8 cellular contexts compared by ENCODE assay signal in the genomic region with DNA sequence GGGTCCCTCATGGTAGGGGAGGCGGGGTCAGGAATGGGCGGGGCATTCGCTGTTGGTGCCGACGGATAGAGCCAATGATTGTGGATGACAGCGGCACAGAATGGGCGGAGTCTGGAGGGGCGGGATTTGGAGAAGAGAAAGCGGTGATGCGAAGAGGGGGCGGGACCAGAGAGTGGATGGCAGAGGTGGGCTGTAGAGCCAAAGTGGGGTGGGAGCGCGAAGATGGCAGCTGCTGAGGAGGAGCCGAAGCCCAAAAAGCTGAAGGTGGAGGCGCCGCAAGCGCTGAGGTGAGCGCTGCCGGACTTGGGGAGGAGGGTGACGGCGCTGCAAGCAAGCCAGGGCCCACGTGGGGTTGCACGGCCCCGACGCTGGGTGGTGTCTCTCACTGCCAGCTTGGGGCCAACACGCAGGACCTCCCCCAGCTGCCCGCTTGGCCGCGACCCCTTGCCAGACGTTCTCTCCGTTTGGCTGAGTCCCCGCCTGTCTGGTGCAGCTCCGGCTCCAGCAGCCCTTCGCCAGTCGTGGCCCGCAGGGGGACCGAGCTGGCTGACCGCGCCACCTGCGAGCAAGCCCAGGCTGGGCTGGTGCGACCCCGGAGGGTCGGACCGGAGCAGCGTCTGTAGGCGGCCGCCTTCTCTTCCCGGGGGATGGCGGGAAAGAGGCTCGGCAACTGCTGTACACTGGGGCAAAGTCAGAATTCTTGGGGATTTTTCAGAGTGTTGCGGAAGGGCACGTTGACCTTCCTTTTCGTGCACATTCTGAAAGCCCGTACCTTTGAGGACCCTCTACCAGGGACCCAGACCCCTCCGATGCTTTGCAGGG. TPM values are rescaled to one million over a fixed set of nuclear protein-coding genes. Genes with fewer than 3 reads are reported as not detected.
DNase-seq lines count a peak whose midpoint lies in the region; ATAC-seq and TF ChIP-seq lines count a peak whose summit lies in the region.

A gene (plus strand): TSS at position 165 of the 822 bp plus-strand sequence. CDS start 58 bp downstream, at position 223.

- intact Hi-C loops in right lobe of liver (cut with DNase I) = no loop called here

- 0% methylated on average over 13 of the region's 55 CpGs for WGBS in right lobe of liver (ENCODE audit: insufficient coverage, low coverage, low lambda C conversion rate, missing lambda C conversion rate)

- H3K27me3 ChIP-seq in BLaER1 = no peaks in the 10 kb centered on the region
- no peaks in the 10 kb centered on the region for H3K27me3 ChIP-seq in right lobe of liver

- peak within 1 kb of the TSS; percentile 90 for H3K9ac ChIP-seq in BLaER1

- H3K27ac ChIP-seq in BLaER1 (peak within 1 kb of the TSS; percentile 96), right lobe of liver (peak within 1 kb of the TSS; percentile 82 to 95 (median 86))

- TF ChIP-seq CTCF in right lobe of liver (IDR thresholded peaks at IDR 0.05) = peak in 3 of 4 donors; percentile 5 to 29 (median 19)

- H3K9me3 ChIP-seq in BLaER1 = no peaks in the 10 kb centered on the region
- H3K9me3 ChIP-seq in right lobe of liver = no peaks in the 10 kb centered on the region

- peak within 1 kb of the TSS; percentile 92 for H3K4me2 ChIP-seq in BLaER1

- H3K36me3 ChIP-seq in BLaER1 = peaks cover 21% of the 10 kb centered on the region
- H3K36me3 ChIP-seq in right lobe of liver = no peaks in the 10 kb centered on the region

- peaks cover 57% of the 10 kb centered on the region for H3K4me1 ChIP-seq in BLaER1
- peaks cover 0 to 23% (median 3%) of the 10 kb centered on the region in 4 donors for H3K4me1 ChIP-seq in right lobe of liver

- DNase-seq in NCI-H748 treated with DMSO at 0.1 percent for 48 hours (lab: John Stamatoyannopoulos, UW) (peak; percentile 95), dermis microvascular lymphatic vessel endothelial cell (ENCODE audit: low read depth in 2 of 2) (peak; percentile 97 to 99), right lobe of liver (peak; percentile 99 to 100 (median 100))
- DNase-seq in activated CD4-positive, alpha-beta T cell treated with anti-CD3 and anti-CD28 coated beads, Interleukin-2, amount 50 U/mL, for 4 hours = peak; percentile 100
- DNase-seq in stimulated activated CD4-positive, alpha-beta T cell treated with anti-CD3 and anti-CD28 coated beads, Interleukin-4, amount 100 ng/mL, for 4 hours = peak; percentile 100

- peak within 1 kb of the TSS; percentile 87 for H3K4me3 ChIP-seq in BLaER1
- peak within 1 kb of the TSS; percentile 83 to 89 (median 88) for H3K4me3 ChIP-seq in right lobe of liver

- H4K20me1 ChIP-seq in BLaER1 = peaks cover 33% of the 10 kb centered on the region

- TF ChIP-seq POLR2A in right lobe of liver (IDR thresholded peaks at IDR 0.05) = peak; percentile 65

- ATAC-seq in GM19043 (IDR thresholded peaks at IDR 0.05; ENCODE audit: low read depth, unreplicated experiment) (peak; percentile 77), HG03378 (IDR thresholded peaks at IDR 0.05; ENCODE audit: unreplicated experiment) (peak; percentile 63), right lobe of liver (peak; percentile 95 to 97 (median 96))

RNA-seq across cellular contexts. Expression of the gene that starts here (rescaled TPM):
- total RNA-seq in dermis microvascular lymphatic vessel endothelial cell (8.9 and 19.0 TPM in 2 replicates), right lobe of liver (10 to 100 TPM; 54.2 to 92.5 (median 63.5) TPM)

Comparison
In these comparisons a context has a peak if more than half of its experiments do, and no peak if none do; other contexts are left out.
1. Peak in every context shown above with its lines: DNase-seq, ATAC-seq, H3K4me3 ChIP-seq and H3K27ac ChIP-seq.